ENCODE assay signal across 27 cellular contexts in genomic region chr6:154318711-154319110, GRCh38. TPM values are rescaled to one million over a fixed set of nuclear protein-coding genes. Genes with fewer than 3 reads are reported as not detected.
DNase-seq lines count a peak whose midpoint lies in the region; ATAC-seq and TF ChIP-seq lines count a peak whose summit lies in the region.
"Had no signal": no experiment of that assay in that cellular context is flagged by ENCODE, and none has a peak within 500 bp of the region (broad histone marks: within the 10 kb centered on the region; RNA-seq: fewer than 3 reads in every experiment).

No MANE protein-coding gene starts in this region.

- H3K27me3 Mint-ChIP-seq in mesothelial cell of epicardium (ENCODE audit: low read depth) = no peaks in the 10 kb centered on the region
- H3K27me3 Mint-ChIP-seq in activated naive CD8-positive, alpha-beta T cell treated with anti-CD3 and anti-CD28 coated beads, Interleukin-2, amount 50 U/mL, for 24 hours = peaks cover 5% of the 10 kb centered on the region
- H3K27me3 Mint-ChIP-seq: stimulated activated memory B cell treated with anti-CD40 and anti-IgM and Interleukin-4, amounts not matched to agents 10 μg/mL and 1 μg/mL and 100 μg/mL, for 72 hours had no signal

- H3K36me3 Mint-ChIP-seq in mesothelial cell of epicardium = no peaks in the 10 kb centered on the region
- H3K36me3 Mint-ChIP-seq in activated naive CD8-positive, alpha-beta T cell treated with anti-CD3 and anti-CD28 coated beads, Interleukin-2, amount 50 U/mL, for 24 hours (ENCODE audit: low read depth) = no peaks in the 10 kb centered on the region
- H3K36me3 Mint-ChIP-seq: CD4-positive, alpha-beta memory T cell; immature natural killer cell; natural killer cell treated with Interleukin-12 subunit alpha and Interleukin-12 subunit beta and Interleukin-15 and Interleukin-18, amount 100 ng/mL, for 72 hours; stimulated activated memory B cell treated with anti-CD40 and anti-IgM and Interleukin-4, amounts not matched to agents 10 μg/mL and 1 μg/mL and 100 μg/mL, for 72 hours had no signal

- peak overlapping the region; percentile 0 for H3K27ac ChIP-seq in brain microvascular endothelial cell
- H3K27ac ChIP-seq: foreskin keratinocyte, left ventricle myocardium inferior, psoas muscle had no signal

- TF ChIP-seq CTCF in AG09319 (IDR thresholded peaks at IDR 0.05; ENCODE audit: low read depth, low read length) (no peak), brain microvascular endothelial cell (IDR thresholded peaks at IDR 0.05; ENCODE audit: low read depth, low read length, missing control alignments) (no peak), mesothelial cell of epicardium (IDR thresholded peaks at IDR 0.05; ENCODE audit: unreplicated experiment) (no peak)

- H3K36me3 ChIP-seq in brain microvascular endothelial cell (replicated peaks) = no peaks in the 10 kb centered on the region
- H3K36me3 ChIP-seq: left ventricle myocardium inferior, Peyer's patch, vagina had no signal

- DNase-seq in AG09319 (ENCODE audit: extremely low read depth, low read depth) (peak; percentile 49), brain microvascular endothelial cell (no peak), mesothelial cell of epicardium (ENCODE audit: low spot score in 2 of 2, unreplicated experiment in 2 of 2) (no peak), posterior vena cava (ENCODE audit: low spot score) (no peak), putamen (ENCODE audit: low spot score) (no peak)
- no peak for DNase-seq in activated naive CD8-positive, alpha-beta T cell treated with anti-CD3 and anti-CD28 coated beads, Interleukin-2, amount 50 U/mL, for 24 hours
- DNase-seq: activated CD4-positive, alpha-beta memory T cell treated with anti-CD3 and anti-CD28 coated beads, Interleukin-2, amount 10 ng/mL, durations not matched to agents 7 days and 5 days; activated CD4-positive, CD25-positive, alpha-beta regulatory T cell; activated gamma-delta T cell; amygdala; CD4-positive, alpha-beta memory T cell; dermis blood vessel endothelial cell; foreskin keratinocyte; immature natural killer cell; left ventricle myocardium inferior; NCI-H1105; NCI-H446 treated with DMSO at 0.1 percent for 48 hours; Peyer's patch; psoas muscle; stimulated activated CD4-positive, alpha-beta T cell treated with anti-CD3 and anti-CD28 coated beads, Interleukin-2, amount 100 ng/mL, for 24 hours; T-helper 9 cell had no signal

- H3K4me3 ChIP-seq in brain microvascular endothelial cell (ENCODE audit: low read depth, low read length) = no peak overlapping the region
- H3K4me3 ChIP-seq: GM12878, left ventricle myocardium inferior, Peyer's patch, psoas muscle, vagina had no signal

- intact Hi-C loops in posterior vena cava (cut with DNase I) = no loop called here

- H3K4me3 Mint-ChIP-seq in mesothelial cell of epicardium = no peak overlapping the region
- H3K4me3 Mint-ChIP-seq in activated naive CD8-positive, alpha-beta T cell treated with anti-CD3 and anti-CD28 coated beads, Interleukin-2, amount 50 U/mL, for 24 hours = no peak overlapping the region
- H3K4me3 Mint-ChIP-seq: activated CD4-positive, alpha-beta memory T cell treated with anti-CD3 and anti-CD28 coated beads, Interleukin-2, amount 10 ng/mL, durations not matched to agents 7 days and 5 days; CD4-positive, alpha-beta memory T cell; immature natural killer cell; natural killer cell treated with Interleukin-12 subunit alpha and Interleukin-12 subunit beta and Interleukin-15 and Interleukin-18, amount 100 ng/mL, for 72 hours; stimulated activated memory B cell treated with anti-CD40 and anti-IgM and Interleukin-4, amounts not matched to agents 10 μg/mL and 1 μg/mL and 100 μg/mL, for 72 hours had no signal

- in situ Hi-C loops in brain microvascular endothelial cell (cut with HindIII; ENCODE audit: low pct_ligation_motif_present, low sequenced_read_pairs) = no loop called here

- peaks cover 40% of the 10 kb centered on the region for H3K4me1 Mint-ChIP-seq in mesothelial cell of epicardium
- peaks cover 24% of the 10 kb centered on the region for H3K4me1 Mint-ChIP-seq in activated naive CD8-positive, alpha-beta T cell treated with anti-CD3 and anti-CD28 coated beads, Interleukin-2, amount 50 U/mL, for 24 hours
- H3K4me1 Mint-ChIP-seq: activated CD4-positive, alpha-beta memory T cell treated with anti-CD3 and anti-CD28 coated beads, Interleukin-2, amount 10 ng/mL, durations not matched to agents 7 days and 5 days; CD4-positive, alpha-beta memory T cell; immature natural killer cell had no signal

- ATAC-seq in GM21786 (IDR thresholded peaks at IDR 0.05; ENCODE audit: unreplicated experiment) = peak; percentile 26
- ATAC-seq in activated naive CD8-positive, alpha-beta T cell treated with anti-CD3 and anti-CD28 coated beads, Interleukin-2, amount 50 U/mL, for 24 hours = no peak
- no peak for ATAC-seq in GM18517 (IDR thresholded peaks at IDR 0.05; ENCODE audit: unreplicated experiment)
- ATAC-seq: foreskin keratinocyte; GM12878; natural killer cell treated with Interleukin-12 subunit alpha and Interleukin-12 subunit beta and Interleukin-15 and Interleukin-18, amount 100 ng/mL, for 72 hours; psoas muscle; stimulated activated memory B cell treated with anti-CD40 and anti-IgM and Interleukin-4, amounts not matched to agents 10 μg/mL and 1 μg/mL and 100 μg/mL, for 72 hours had no signal

- H3K9me3 Mint-ChIP-seq in mesothelial cell of epicardium = no peaks in the 10 kb centered on the region
- H3K9me3 Mint-ChIP-seq in activated naive CD8-positive, alpha-beta T cell treated with anti-CD3 and anti-CD28 coated beads, Interleukin-2, amount 50 U/mL, for 24 hours = no peaks in the 10 kb centered on the region
- H3K9me3 Mint-ChIP-seq: activated CD4-positive, alpha-beta memory T cell treated with anti-CD3 and anti-CD28 coated beads, Interleukin-2, amount 10 ng/mL, durations not matched to agents 7 days and 5 days; CD4-positive, alpha-beta memory T cell; immature natural killer cell; natural killer cell treated with Interleukin-12 subunit alpha and Interleukin-12 subunit beta and Interleukin-15 and Interleukin-18, amount 100 ng/mL, for 72 hours; stimulated activated memory B cell treated with anti-CD40 and anti-IgM and Interleukin-4, amounts not matched to agents 10 μg/mL and 1 μg/mL and 100 μg/mL, for 72 hours had no signal

- peak overlapping the region; percentile 95 for H3K27ac Mint-ChIP-seq in mesothelial cell of epicardium
- H3K27ac Mint-ChIP-seq in activated naive CD8-positive, alpha-beta T cell treated with anti-CD3 and anti-CD28 coated beads, Interleukin-2, amount 50 U/mL, for 24 hours = no peak overlapping the region
- H3K27ac Mint-ChIP-seq: activated CD4-positive, alpha-beta memory T cell treated with anti-CD3 and anti-CD28 coated beads, Interleukin-2, amount 10 ng/mL, durations not matched to agents 7 days and 5 days; CD4-positive, alpha-beta memory T cell; immature natural killer cell; natural killer cell treated with Interleukin-12 subunit alpha and Interleukin-12 subunit beta and Interleukin-15 and Interleukin-18, amount 100 ng/mL, for 72 hours had no signal

- H3K27me3 ChIP-seq in brain microvascular endothelial cell (replicated peaks) = no peaks in the 10 kb centered on the region
- H3K27me3 ChIP-seq: foreskin keratinocyte, Peyer's patch, vagina had no signal

RNA-seq across cellular contexts. Expression of gene IPCEF1, which starts 37.9 kb away (rescaled TPM):
- total RNA-seq in mesothelial cell of epicardium (0.76 to 1.5 TPM (median 1.0 TPM) in 3 replicates), posterior vena cava (1 to 10 TPM; 3.7 to 4.0 TPM)
- total RNA-seq: foreskin keratinocyte had no signal
